ENCODE assay signal across 22 cellular contexts in genomic region chr11:68538025-68538424, GRCh38.
"Had no signal": no experiment of that assay in that cellular context is flagged by ENCODE, and none has a peak within 500 bp of the region (broad histone marks: within the 10 kb centered on the region; RNA-seq: fewer than 3 reads in every experiment).

No MANE protein-coding gene starts in this region.

- H3K9me3 Mint-ChIP-seq: activated naive CD4-positive, alpha-beta T cell treated with anti-CD3 and anti-CD28 coated beads, Interleukin-2, amount 50 U/mL, for 24 hours; natural killer cell treated with Interleukin-12 subunit alpha and Interleukin-12 subunit beta and Interleukin-15 and Interleukin-18, amount 100 ng/mL, for 72 hours had no signal

- H3K4me3 Mint-ChIP-seq: activated naive CD4-positive, alpha-beta T cell treated with anti-CD3 and anti-CD28 coated beads, Interleukin-2, amount 50 U/mL, for 24 hours; natural killer cell treated with Interleukin-12 subunit alpha and Interleukin-12 subunit beta and Interleukin-15 and Interleukin-18, amount 100 ng/mL, for 72 hours had no signal

- H3K27me3 Mint-ChIP-seq: activated naive CD4-positive, alpha-beta T cell treated with anti-CD3 and anti-CD28 coated beads, Interleukin-2, amount 50 U/mL, for 24 hours; natural killer cell treated with Interleukin-12 subunit alpha and Interleukin-12 subunit beta and Interleukin-15 and Interleukin-18, amount 100 ng/mL, for 72 hours; progenitor cell of endocrine pancreas had no signal

- H3K9me3 ChIP-seq: body of pancreas, right atrium auricular region, spleen, upper lobe of left lung had no signal

- H3K27ac ChIP-seq: body of pancreas, cardiac muscle cell, right atrium auricular region, spleen, upper lobe of left lung, WERI-Rb-1 had no signal

- H3K4me3 ChIP-seq: body of pancreas, cardiac muscle cell, right atrium auricular region, spleen, upper lobe of left lung had no signal

- ATAC-seq: body of pancreas; left ventricle myocardium superior; natural killer cell treated with Interleukin-12 subunit alpha and Interleukin-12 subunit beta and Interleukin-15 and Interleukin-18, amount 100 ng/mL, for 72 hours had no signal

- DNase-seq: activated CD4-positive, alpha-beta T cell treated with anti-CD3 and anti-CD28 coated beads, Interleukin-2, amount 50 U/mL, for 1 hour; activated CD4-positive, CD25-positive, alpha-beta regulatory T cell treated with anti-CD3 and anti-CD28 coated beads, Interleukin-2, amount 50 U/mL, for 72 hours; activated gamma-delta T cell treated with Interleukin-2 at 50 U/mL for 16 hours; anterior cingulate cortex; body of pancreas; cortex of kidney; erythroblast; foreskin fibroblast; hippocampal formation; kidney glomerular epithelial cell; left ventricle myocardium superior; midbrain; spleen; stimulated activated CD4-positive, alpha-beta T cell treated with anti-CD3 and anti-CD28 coated beads, Interleukin-4, amount 100 ng/mL, for 1 hour; stimulated activated naive CD4-positive, alpha-beta T cell treated with Interleukin-2 at 50 U/mL for 16 hours; upper lobe of left lung; WERI-Rb-1 had no signal

- H3K27me3 ChIP-seq: body of pancreas, cardiac muscle cell, right atrium auricular region, spleen, upper lobe of left lung had no signal

- H3K27ac Mint-ChIP-seq: activated naive CD4-positive, alpha-beta T cell treated with anti-CD3 and anti-CD28 coated beads, Interleukin-2, amount 50 U/mL, for 24 hours; progenitor cell of endocrine pancreas had no signal
